Comparison of ENCODE assay signal across 8 cellular contexts in the genomic region with DNA sequence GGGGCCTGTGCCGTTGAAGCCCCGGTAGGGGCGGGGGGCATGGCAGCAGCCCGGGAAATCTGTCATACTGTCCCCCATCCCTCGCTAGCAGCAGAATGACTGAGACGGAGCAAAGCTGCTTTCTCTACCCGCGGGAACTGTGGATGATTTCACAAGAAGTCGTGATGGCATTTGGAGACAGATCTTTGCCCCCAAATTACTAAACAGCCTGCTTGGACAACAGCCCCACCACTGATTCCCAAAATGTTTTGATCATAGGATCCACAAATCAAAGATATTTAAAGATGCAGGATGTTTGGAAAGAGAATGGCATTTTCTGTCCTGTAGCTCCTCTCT.
A peak's percentile ranks its signal among the peaks of the same experiment; 100 is the strongest.
DNase-seq lines count a peak whose midpoint lies in the region; ATAC-seq and TF ChIP-seq lines count a peak whose summit lies in the region.

No MANE protein-coding gene starts in this region.

- H3K27me3 ChIP-seq in Peyer's patch (peaks cover 0 to 4% of the 10 kb centered on the region in 2 donors), dorsolateral prefrontal cortex (peaks cover 0 to 3% (median 0%) of the 10 kb centered on the region in 45 donors), lower lobe of right lung (ENCODE audit: low read depth) (no peaks in the 10 kb centered on the region), stomach (peaks cover 0 to 11% (median 0%) of the 10 kb centered on the region in 3 donors)

- TF ChIP-seq CTCF in Peyer's patch (IDR thresholded peaks at IDR 0.05), result no peak
- peak in 11 of 56 donors; percentile 3 to 16 (median 8) for TF ChIP-seq CTCF in dorsolateral prefrontal cortex (IDR thresholded peaks at IDR 0.05 in 54 of 56, conservative IDR thresholded peaks at IDR 0.05 in 2 of 56; ENCODE audit: low read depth in 1 of 56, partially characterized antibody in 56 of 56)
- no peak for TF ChIP-seq CTCF in lower lobe of right lung (IDR thresholded peaks at IDR 0.05)
- no peak for TF ChIP-seq CTCF in stomach (IDR thresholded peaks at IDR 0.05)

- H3K36me3 ChIP-seq in Peyer's patch, result no peaks in the 10 kb centered on the region
- no peaks in the 10 kb centered on the region for H3K36me3 ChIP-seq in lower lobe of right lung
- peaks cover 0 to 9% (median 0%) of the 10 kb centered on the region in 4 donors for H3K36me3 ChIP-seq in stomach

- peak overlapping the region in 2 of 4 donors; percentile 39 to 54 for H3K27ac ChIP-seq in Peyer's patch
- H3K27ac ChIP-seq in dorsolateral prefrontal cortex, result peak overlapping the region in 54 of 59 donors; percentile 12 to 93 (median 80)
- H3K27ac ChIP-seq in lower lobe of right lung, result peak overlapping the region; percentile 85
- peak overlapping the region; percentile 67 to 82 (median 78) for H3K27ac ChIP-seq in stomach

- intact Hi-C loops in dorsolateral prefrontal cortex (cut with DNase I) (loop anchor here in 1 of 2 donors (2.0 to 5.0 kb wide), 2 partner anchors 37 to 55 kb away; no protein-coding TSS in a partner anchor), lower lobe of right lung (cut with DNase I) (no loop called here), stomach (cut with DNase I; ENCODE audit: low total_unique reads) (no loop called here)

- peaks cover 0 to 15% (median 3%) of the 10 kb centered on the region in 4 donors for H3K9me3 ChIP-seq in Peyer's patch
- peaks cover 21% of the 10 kb centered on the region for H3K9me3 ChIP-seq in lower lobe of right lung
- H3K9me3 ChIP-seq in stomach, result peaks cover 14 to 26% (median 20%) of the 10 kb centered on the region in 4 donors

- H3K4me1 ChIP-seq in Peyer's patch, result no peaks in the 10 kb centered on the region
- peaks cover 32% of the 10 kb centered on the region for H3K4me1 ChIP-seq in lower lobe of right lung
- peaks cover 11 to 32% (median 23%) of the 10 kb centered on the region in 4 donors for H3K4me1 ChIP-seq in stomach

- ATAC-seq in lower lobe of right lung (peak in 1 of 2 donors; percentile 26), GM18858 (IDR thresholded peaks at IDR 0.05; ENCODE audit: unreplicated experiment) (no peak), HG02678 (IDR thresholded peaks at IDR 0.05; ENCODE audit: unreplicated experiment) (no peak), HG02852 (IDR thresholded peaks at IDR 0.05; ENCODE audit: unreplicated experiment) (no peak)

- no peak for TF ChIP-seq EP300 in stomach (IDR thresholded peaks at IDR 0.05)

- 2 to 16% (median 5%) methylated on average over 9 of the region's 9 CpGs for WGBS in stomach, 5 donors

- TF ChIP-seq POLR2A in Peyer's patch (IDR thresholded peaks at IDR 0.05), result no peak
- TF ChIP-seq POLR2A in stomach (IDR thresholded peaks at IDR 0.05), result no peak

- H3K4me3 ChIP-seq in Peyer's patch (peak overlapping the region; percentile 20 to 51 (median 40)), dorsolateral prefrontal cortex (peak overlapping the region; percentile 38 to 93 (median 75)), lower lobe of right lung (peak overlapping the region; percentile 82), stomach (peak overlapping the region; percentile 59 to 70 (median 66))

- DNase-seq in Peyer's patch, result no peak
- no peak for DNase-seq in dorsolateral prefrontal cortex
- DNase-seq in lower lobe of right lung, result no peak
- DNase-seq in stomach, result no peak
- DNase-seq in NCI-H1092 (lab: John Stamatoyannopoulos, UW), result no peak
